1 cellular context compared by ENCODE assay signal in genomic region chr6:16437984-16438383, GRCh38.
TF ChIP-seq lines count a peak whose summit lies in the region.

No MANE protein-coding gene starts in this region.

TF ChIP-seq in A549, 52 proteins besides CTCF, POLR2A, EP300 and RAD21:
- TF ChIP-seq HMGXB4 (CRISPR knock-in tag; IDR thresholded peaks at IDR 0.05; ENCODE audit: borderline replicate concordance) = no peak
TF ChIP-seq in A549: peak in this region for 0.
